9 cellular contexts compared by ENCODE assay signal in the genomic region with DNA sequence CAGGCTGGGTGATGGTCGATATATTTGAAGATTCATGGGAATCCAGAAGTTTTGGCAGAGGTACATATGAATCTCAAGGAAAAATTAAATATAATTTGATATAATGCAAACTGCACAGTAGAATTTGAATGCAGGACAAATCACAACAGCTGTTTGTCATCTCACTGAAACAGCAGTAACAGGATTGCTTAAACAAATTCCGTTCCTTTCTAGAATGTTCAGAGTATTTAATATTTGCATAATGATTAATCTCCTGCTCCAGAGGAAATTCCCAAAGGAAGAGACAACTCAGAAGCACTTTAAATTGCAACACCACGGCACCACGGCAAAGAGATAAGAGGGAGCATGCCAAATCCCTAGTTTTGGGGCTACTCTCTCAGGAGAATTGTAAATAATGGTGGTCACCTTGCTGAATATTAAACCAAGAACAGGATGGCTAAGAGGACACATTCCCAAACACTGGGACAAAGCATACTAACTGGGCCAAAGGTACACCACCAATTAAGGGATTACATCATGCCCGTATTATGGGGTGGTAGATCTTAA.
DNase-seq lines count a peak whose midpoint lies in the region; ATAC-seq and TF ChIP-seq lines count a peak whose summit lies in the region.
"Had no signal": no experiment of that assay in that cellular context is flagged by ENCODE, and none has a peak within 500 bp of the region (broad histone marks: within the 10 kb centered on the region; RNA-seq: fewer than 3 reads in every experiment).

No MANE protein-coding gene starts in this region.

- TF ChIP-seq CTCF in left ventricle myocardium inferior (IDR thresholded peaks at IDR 0.05; ENCODE audit: borderline replicate concordance) (no peak), sigmoid colon (IDR thresholded peaks at IDR 0.05) (no peak)

- peaks cover 56% of the 10 kb centered on the region for H3K4me1 ChIP-seq in adipocyte (ENCODE audit: control insufficient read depth, insufficient read depth, low read length)
- peaks cover 67% of the 10 kb centered on the region for H3K4me1 ChIP-seq in left ventricle myocardium inferior
- H3K4me1 ChIP-seq in sigmoid colon = peaks cover 0 to 73% (median 63%) of the 10 kb centered on the region in 4 donors

- H3K36me3 ChIP-seq in adipocyte (ENCODE audit: control insufficient read depth, insufficient read depth, low read length, severe bottlenecking) (no peaks in the 10 kb centered on the region), left ventricle myocardium inferior (no peaks in the 10 kb centered on the region), sigmoid colon (no peaks in the 10 kb centered on the region)

- H3K9me3 ChIP-seq in adipocyte (ENCODE audit: control insufficient read depth, low read length) = no peaks in the 10 kb centered on the region
- no peaks in the 10 kb centered on the region for H3K9me3 ChIP-seq in left ventricle myocardium inferior (replicated peaks)
- no peaks in the 10 kb centered on the region for H3K9me3 ChIP-seq in sigmoid colon

- peak overlapping the region; percentile 48 for H3K4me3 ChIP-seq in adipocyte (ENCODE audit: low read length)
- peak overlapping the region; percentile 32 for H3K4me3 ChIP-seq in left ventricle myocardium inferior
- H3K4me3 ChIP-seq in sigmoid colon = peak overlapping the region in 1 of 4 donors; percentile 13

- H3K27me3 ChIP-seq in adipocyte (replicated peaks; ENCODE audit: control insufficient read depth, insufficient read depth, low read length) (no peaks in the 10 kb centered on the region), left ventricle myocardium inferior (ENCODE audit: low read depth) (no peaks in the 10 kb centered on the region), sigmoid colon (no peaks in the 10 kb centered on the region)

- TF ChIP-seq POLR2A in sigmoid colon (IDR thresholded peaks at IDR 0.05) = no peak

- intact Hi-C loops in left ventricle myocardium inferior (cut with micrococcal nuclease) (no loop called here), sigmoid colon (cut with DNase I) (no loop called here)

- ATAC-seq in HG02588 (IDR thresholded peaks at IDR 0.05; ENCODE audit: unreplicated experiment) (no peak), GM18870 (IDR thresholded peaks at IDR 0.05; ENCODE audit: unreplicated experiment) (no peak), GM21390 (IDR thresholded peaks at IDR 0.05; ENCODE audit: unreplicated experiment) (no peak)

- 60 to 69% methylated on average over 5 of the region's 5 CpGs for WGBS in sigmoid colon, 2 donors

- H3K27ac ChIP-seq in left ventricle myocardium inferior (replicated peaks) (peak overlapping the region; percentile 83), sigmoid colon (peak overlapping the region; percentile 66 to 83 (median 74))

- TF ChIP-seq EP300 in sigmoid colon (IDR thresholded peaks at IDR 0.05) = peak in 1 of 4 donors; percentile 7

- DNase-seq in Daoy (ENCODE audit: low read depth) (peak; percentile 59), adipocyte (ENCODE audit: low read depth) (peak; percentile 82), left ventricle myocardium inferior (no peak), sigmoid colon (no peak), HPDE6-E6E7 (ENCODE audit: extremely low spot score) (no peak)
- DNase-seq: NCI-H2029 treated with DMSO at 0.1 percent for 48 hours had no signal

- peak overlapping the region; percentile 65 for H3K9ac ChIP-seq in adipocyte (ENCODE audit: low read length)

Comparison
In these comparisons a context has a peak if more than half of its experiments do, and no peak if none do; other contexts are left out.
1. DNase-seq: peak in Daoy (single experiment) and adipocyte (single experiment); none in left ventricle myocardium inferior (single experiment), sigmoid colon (single experiment) and HPDE6-E6E7 (single experiment).